Comparison of ENCODE assay signal across 8 cellular contexts in the genomic region with DNA sequence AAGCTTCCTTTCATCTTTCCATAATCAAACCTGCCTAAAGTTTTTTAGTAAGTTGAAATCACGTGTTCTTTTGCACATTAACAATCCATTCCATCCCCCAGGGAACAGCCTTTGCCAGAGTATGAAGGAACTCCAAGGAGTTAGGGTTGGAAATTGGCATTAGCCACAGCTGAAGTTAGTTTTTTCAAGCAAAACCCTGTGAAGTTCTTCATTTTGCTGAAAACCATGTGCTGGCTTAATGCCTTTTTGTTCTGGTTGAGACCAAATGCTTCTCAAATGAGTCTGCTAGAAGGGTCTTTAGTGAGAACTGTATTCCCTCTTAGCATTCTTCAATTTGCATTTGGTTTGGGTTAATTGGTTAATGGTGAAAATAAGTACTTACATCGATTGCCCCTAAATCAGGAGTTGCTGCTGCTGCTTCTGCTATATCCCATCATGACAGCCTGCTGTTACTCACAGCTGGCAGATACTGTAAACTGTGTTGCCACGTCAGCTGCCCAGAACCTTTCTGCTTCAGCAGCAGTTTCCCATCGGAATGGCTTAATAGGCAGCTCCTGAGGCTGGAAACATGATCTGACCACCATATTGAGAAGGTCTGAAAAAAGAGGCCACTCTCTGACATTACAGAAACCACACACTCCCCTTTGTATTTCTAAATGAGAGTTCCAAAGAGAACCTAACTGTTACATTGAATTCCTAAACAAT. TPM values are rescaled to one million over a fixed set of nuclear protein-coding genes. Genes with fewer than 3 reads are reported as not detected.
DNase-seq lines count a peak whose midpoint lies in the region; ATAC-seq and TF ChIP-seq lines count a peak whose summit lies in the region.

No MANE protein-coding gene starts in this region.

- no peaks in the 10 kb centered on the region for H3K9me3 ChIP-seq in AG04450 (ENCODE audit: control insufficient read depth, insufficient read depth, low read length)

- H3K4me3 Mint-ChIP-seq in chondrocyte (ENCODE audit: unreplicated experiment) (peak overlapping the region; percentile 66), Calu3 (ENCODE audit: low read depth, unreplicated experiment) (no peak overlapping the region)

- H3K27ac Mint-ChIP-seq in chondrocyte (ENCODE audit: unreplicated experiment) (peak overlapping the region; percentile 95), Calu3 (ENCODE audit: unreplicated experiment) (no peak overlapping the region)

- H3K27me3 ChIP-seq in AG04450 (ENCODE audit: control insufficient read depth, insufficient read depth, low read length) = no peaks in the 10 kb centered on the region

- H3K9me3 Mint-ChIP-seq in chondrocyte (ENCODE audit: low read depth) (peaks cover 5% of the 10 kb centered on the region), Calu3 (ENCODE audit: low read depth, unreplicated experiment) (peaks cover 6% of the 10 kb centered on the region)

- intact Hi-C loops in Calu3 (cut with micrococcal nuclease; ENCODE audit: unreplicated experiment) = no loop called here

- no TSS peak for BruUV-seq in Calu3 (replicated peaks; lab: Mats Ljungman, UMichigan)

- peak overlapping the region; percentile 81 for H3K27ac ChIP-seq in AG04450 (ENCODE audit: low read depth, low read length)

- H3K4me1 Mint-ChIP-seq in chondrocyte (ENCODE audit: low read depth) (peaks cover 26% of the 10 kb centered on the region), Calu3 (ENCODE audit: low read depth, unreplicated experiment) (no peaks in the 10 kb centered on the region)

- H3K27me3 Mint-ChIP-seq in chondrocyte (ENCODE audit: low read depth) = no peaks in the 10 kb centered on the region
- no peaks in the 10 kb centered on the region for H3K27me3 Mint-ChIP-seq in Calu3 (ENCODE audit: unreplicated experiment)

- no peak for ATAC-seq in HG02678 (IDR thresholded peaks at IDR 0.05; ENCODE audit: unreplicated experiment)
- ATAC-seq in HG03342 (IDR thresholded peaks at IDR 0.05; ENCODE audit: unreplicated experiment) = no peak

- peak overlapping the region; percentile 53 for H3K4me3 ChIP-seq in AG04450 (ENCODE audit: low read depth, low read length)

- DNase-seq in AG04450 (ENCODE audit: low read depth, low spot score) (peak; percentile 92), NCI-H2171 (lab: John Stamatoyannopoulos, UW) (peak; percentile 76), chondrocyte (ENCODE audit: low spot score) (no peak), lung microvascular endothelial cell (ENCODE audit: low read depth in 2 of 2) (peak; percentile 11 to 54), NK-92 (lab: John Stamatoyannopoulos, UW; ENCODE audit: unreplicated experiment) (no peak), Calu3 (no peak)

- POLR2A ChIA-PET in AG04450 (lab: Yijun Ruan, JAX) = interaction anchor here (0.6 to 0.7 kb wide), 3 partner anchors 54 to 496 kb away, joined by 3 to 6 read pairs (median 5); no protein-coding TSS in a partner anchor

- TF ChIP-seq CTCF in AG04450 (IDR thresholded peaks at IDR 0.05; ENCODE audit: low read depth, low read length) = no peak
- no peak for TF ChIP-seq CTCF in chondrocyte (IDR thresholded peaks at IDR 0.05)
- no peak for TF ChIP-seq CTCF in Calu3 (IDR thresholded peaks at IDR 0.05; ENCODE audit: unreplicated experiment)

- CTCF ChIA-PET in AG04450 (lab: Charles Lee) (interaction anchor here (0.8 to 1.3 kb wide), 5 partner anchors 48 to 555 kb away, joined by 3 to 6 read pairs (median 5); no protein-coding TSS in a partner anchor), Calu3 (lab: Charles Lee) (no interaction called here)

- H3K36me3 Mint-ChIP-seq in chondrocyte (ENCODE audit: low read depth) = peaks cover 2% of the 10 kb centered on the region
- no peaks in the 10 kb centered on the region for H3K36me3 Mint-ChIP-seq in Calu3 (ENCODE audit: insufficient read depth, unreplicated experiment)

RNA-seq across cellular contexts. Expression of gene SEC16B, which starts 14.1 kb away (rescaled TPM):
- polyA plus RNA-seq in AG04450 (2011; rRNA removed) = 4.0 and 4.3 TPM in 2 replicates
- polyA minus RNA-seq in AG04450 (2011; rRNA and poly(A)+ RNA removed) = 3.8 and 5.7 TPM in 2 replicates
- total RNA-seq in chondrocyte = 3.6 to 5.7 TPM (median 4.1 TPM) in 3 replicates
- total RNA-seq in lung microvascular endothelial cell = 0.22 and 0.79 TPM in 2 replicates
- total RNA-seq in Calu3 (2022) = 4.2 and 6.2 TPM in 2 replicates

Comparison
In these comparisons a context has a peak if more than half of its experiments do, and no peak if none do; other contexts are left out.
1. DNase-seq: peak in AG04450 (single experiment), NCI-H2171 (single experiment) and lung microvascular endothelial cell (2 of 2); none in chondrocyte (single experiment), NK-92 (single experiment) and Calu3 (single experiment).